Comparison of ENCODE assay signal across 8 cellular contexts in genomic region chr17:69607162-69607834, GRCh38.
A peak's percentile ranks its signal among the peaks of the same experiment; 100 is the strongest.
DNase-seq lines count a peak whose midpoint lies in the region; ATAC-seq and TF ChIP-seq lines count a peak whose summit lies in the region.

No MANE protein-coding gene starts in this region.

- H2AFZ ChIP-seq in parathyroid adenoma = peak overlapping the region; percentile 31

- CTCF ChIA-PET in activated CD8-positive, alpha-beta T cell treated with anti-CD3 and anti-CD28 coated beads, Interleukin-2, amount 10 ng/mL, durations not matched to agents 7 days and 5 days (lab: Charles Lee) = interaction anchor here (0.6 to 2.6 kb wide), 34 partner anchors 8 to 1022 kb away, joined by 3 to 17 read pairs (median 4); no protein-coding TSS in a partner anchor
- CTCF ChIA-PET in CD4-positive, alpha-beta memory T cell (lab: Charles Lee; ENCODE audit: partially characterized antibody) = interaction anchor here (0.8 to 2.1 kb wide), 10 partner anchors 9 to 536 kb away, joined by 3 to 7 read pairs (median 3); no protein-coding TSS in a partner anchor

- no peak overlapping the region for H3K4me3 Mint-ChIP-seq in activated CD8-positive, alpha-beta T cell treated with anti-CD3 and anti-CD28 coated beads, Interleukin-2, amount 10 ng/mL, durations not matched to agents 7 days and 5 days
- H3K4me3 Mint-ChIP-seq in CD4-positive, alpha-beta memory T cell = no peak overlapping the region

- H3K27me3 ChIP-seq in parathyroid adenoma (ENCODE audit: control insufficient read depth, insufficient read depth, low read length) = no peaks in the 10 kb centered on the region
- no peaks in the 10 kb centered on the region for H3K27me3 ChIP-seq in CD4-positive, alpha-beta memory T cell (ENCODE audit: insufficient read depth, low read length)

- H3K27ac ChIP-seq in parathyroid adenoma = peak overlapping the region; percentile 34
- H3K27ac ChIP-seq in CD4-positive, alpha-beta memory T cell (ENCODE audit: low read depth, low read length) = no peak overlapping the region

- TF ChIP-seq CTCF in parathyroid adenoma (IDR thresholded peaks at IDR 0.05) = peak; percentile 92

- H3K4me3 ChIP-seq in parathyroid adenoma (ENCODE audit: low read depth, low read length) = peak overlapping the region; percentile 18
- no peak overlapping the region for H3K4me3 ChIP-seq in CD4-positive, alpha-beta memory T cell (ENCODE audit: low read length in 2 of 2)

- peaks cover 20% of the 10 kb centered on the region for H3K4me1 ChIP-seq in parathyroid adenoma
- peaks cover 11% of the 10 kb centered on the region for H3K4me1 ChIP-seq in CD4-positive, alpha-beta memory T cell (ENCODE audit: insufficient read depth, low read length)

- no peak overlapping the region for H3K9ac ChIP-seq in parathyroid adenoma

- intact Hi-C loops in head of caudate nucleus (cut with DNase I) = loop anchor here (10.0 kb wide), 1 partner anchor 1018 kb away; no protein-coding TSS in a partner anchor
- intact Hi-C loops in CD4-positive, alpha-beta memory T cell (cut with micrococcal nuclease) = no loop called here

- ATAC-seq in GM19395 (IDR thresholded peaks at IDR 0.05; ENCODE audit: unreplicated experiment) = peak; percentile 90
- ATAC-seq in HG03378 (IDR thresholded peaks at IDR 0.05; ENCODE audit: unreplicated experiment) = peak; percentile 93
- peak; percentile 74 for ATAC-seq in activated CD8-positive, alpha-beta T cell treated with anti-CD3 and anti-CD28 coated beads, Interleukin-2, amount 10 ng/mL, durations not matched to agents 7 days and 5 days

- DNase-seq in DMS114 treated with DMSO at 0.1 percent for 48 hours (lab: John Stamatoyannopoulos, UW; ENCODE audit: unreplicated experiment) = peak; percentile 2
- DNase-seq in NCI-H2227 (lab: John Stamatoyannopoulos, UW; ENCODE audit: unreplicated experiment) = peak; percentile 31
- peak; percentile 65 for DNase-seq in activated CD8-positive, alpha-beta T cell treated with anti-CD3 and anti-CD28 coated beads, Interleukin-2, amount 10 ng/mL, durations not matched to agents 7 days and 5 days
- peak; percentile 56 to 91 (median 80) for DNase-seq in head of caudate nucleus
- DNase-seq in CD4-positive, alpha-beta memory T cell = no peak

- H3K36me3 ChIP-seq in parathyroid adenoma (ENCODE audit: control insufficient read depth, insufficient read depth, low read length) = no peaks in the 10 kb centered on the region
- no peaks in the 10 kb centered on the region for H3K36me3 ChIP-seq in CD4-positive, alpha-beta memory T cell (ENCODE audit: insufficient read depth, low read length)

- no peaks in the 10 kb centered on the region for H3K9me3 Mint-ChIP-seq in activated CD8-positive, alpha-beta T cell treated with anti-CD3 and anti-CD28 coated beads, Interleukin-2, amount 10 ng/mL, durations not matched to agents 7 days and 5 days (ENCODE audit: insufficient read depth)
- H3K9me3 Mint-ChIP-seq in CD4-positive, alpha-beta memory T cell = peaks cover 0 to 2% (median 0%) of the 10 kb centered on the region in 8 donors

- H3K27me3 Mint-ChIP-seq in activated CD8-positive, alpha-beta T cell treated with anti-CD3 and anti-CD28 coated beads, Interleukin-2, amount 10 ng/mL, durations not matched to agents 7 days and 5 days (ENCODE audit: low read depth) = no peaks in the 10 kb centered on the region
- H3K27me3 Mint-ChIP-seq in CD4-positive, alpha-beta memory T cell = no peaks in the 10 kb centered on the region

- no peaks in the 10 kb centered on the region for H3K36me3 Mint-ChIP-seq in activated CD8-positive, alpha-beta T cell treated with anti-CD3 and anti-CD28 coated beads, Interleukin-2, amount 10 ng/mL, durations not matched to agents 7 days and 5 days (ENCODE audit: low read depth)
- no peaks in the 10 kb centered on the region for H3K36me3 Mint-ChIP-seq in CD4-positive, alpha-beta memory T cell

- H3K79me2 ChIP-seq in parathyroid adenoma = no peaks in the 10 kb centered on the region

- peak overlapping the region; percentile 32 for H3K4me2 ChIP-seq in parathyroid adenoma (ENCODE audit: low read length)

- H3K4me1 Mint-ChIP-seq in activated CD8-positive, alpha-beta T cell treated with anti-CD3 and anti-CD28 coated beads, Interleukin-2, amount 10 ng/mL, durations not matched to agents 7 days and 5 days (ENCODE audit: low read depth) = peaks cover 37% of the 10 kb centered on the region
- H3K4me1 Mint-ChIP-seq in CD4-positive, alpha-beta memory T cell = peaks cover 9 to 20% (median 12%) of the 10 kb centered on the region in 4 donors

- no peaks in the 10 kb centered on the region for H3K9me3 ChIP-seq in parathyroid adenoma (ENCODE audit: control insufficient read depth, low read length)
- H3K9me3 ChIP-seq in CD4-positive, alpha-beta memory T cell (ENCODE audit: control insufficient read depth in 1 of 2, low read length in 2 of 2) = no peaks in the 10 kb centered on the region

- H3K27ac Mint-ChIP-seq in activated CD8-positive, alpha-beta T cell treated with anti-CD3 and anti-CD28 coated beads, Interleukin-2, amount 10 ng/mL, durations not matched to agents 7 days and 5 days = peak overlapping the region; percentile 27
- no peak overlapping the region for H3K27ac Mint-ChIP-seq in CD4-positive, alpha-beta memory T cell

- POLR2A ChIA-PET in activated CD8-positive, alpha-beta T cell treated with anti-CD3 and anti-CD28 coated beads, Interleukin-2, amount 10 ng/mL, durations not matched to agents 7 days and 5 days (lab: Charles Lee) = interaction anchor here (0.6 kb wide), 1 partner anchor 10 kb away, joined by 4 read pairs; no protein-coding TSS in a partner anchor
- POLR2A ChIA-PET in CD4-positive, alpha-beta memory T cell (lab: Charles Lee; ENCODE audit: partially characterized antibody) = no interaction called here

Comparison
In these comparisons a context has a peak if more than half of its experiments do, and no peak if none do; other contexts are left out.
1. DNase-seq: peak in DMS114 treated with DMSO at 0.1 percent for 48 hours (single experiment), NCI-H2227 (single experiment), activated CD8-positive, alpha-beta T cell treated with anti-CD3 and anti-CD28 coated beads, Interleukin-2, amount 10 ng/mL, durations not matched to agents 7 days and 5 days (single experiment) and head of caudate nucleus (42 of 42); none in CD4-positive, alpha-beta memory T cell (0 of 5).
2. Peak in every context shown above with its lines, with median percentiles within 50 percentile points of each other: ATAC-seq.